15 cellular contexts compared by ENCODE assay signal in the genomic region with DNA sequence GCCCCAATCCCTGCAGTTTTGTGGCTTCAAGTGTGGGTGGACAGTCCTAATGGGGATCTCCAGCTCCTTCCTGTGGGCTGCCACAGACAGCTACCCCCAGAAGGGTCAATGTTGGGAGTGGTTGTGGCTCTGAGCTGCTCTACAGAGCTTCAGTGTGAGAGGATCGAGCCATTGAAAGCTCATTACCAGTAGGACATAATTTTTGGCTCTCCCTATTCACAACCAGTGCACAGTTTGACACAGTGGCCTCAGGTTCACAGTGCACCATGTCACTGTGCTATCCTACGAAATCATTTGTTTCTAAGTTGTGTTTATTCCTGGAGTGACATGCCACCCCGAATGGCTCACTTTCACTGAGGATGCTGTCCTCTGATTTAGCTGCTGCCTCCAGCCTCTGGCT. TPM values are rescaled to one million over a fixed set of nuclear protein-coding genes. Genes with fewer than 3 reads are reported as not detected.
A peak's percentile ranks its signal among the peaks of the same experiment; 100 is the strongest.
DNase-seq lines count a peak whose midpoint lies in the region; ATAC-seq and TF ChIP-seq lines count a peak whose summit lies in the region.
"Had no signal": no experiment of that assay in that cellular context is flagged by ENCODE, and none has a peak within 500 bp of the region (broad histone marks: within the 10 kb centered on the region; RNA-seq: fewer than 3 reads in every experiment).

No MANE protein-coding gene starts in this region.

- H3K4me1 Mint-ChIP-seq in activated naive CD4-positive, alpha-beta T cell treated with anti-CD3 and anti-CD28 coated beads, Interleukin-2, amount 50 U/mL, for 24 hours, result peaks cover 63% of the 10 kb centered on the region
- peaks cover 48% of the 10 kb centered on the region for H3K4me1 Mint-ChIP-seq in activated CD4-positive, alpha-beta memory T cell treated with anti-CD3 and anti-CD28 coated beads, Interleukin-2, amount 10 ng/mL, durations not matched to agents 7 days and 5 days
- peaks cover 35 to 38% of the 10 kb centered on the region in 2 donors for H3K4me1 Mint-ChIP-seq in immature natural killer cell
- H3K4me1 Mint-ChIP-seq in stimulated activated naive CD8-positive, alpha-beta T cell treated with anti-CD3 and anti-CD28 coated beads, Interleukin-15, amount 100 ng/mL, for 72 hours, result peaks cover 74% of the 10 kb centered on the region

- H3K27me3 Mint-ChIP-seq in activated naive CD4-positive, alpha-beta T cell treated with anti-CD3 and anti-CD28 coated beads, Interleukin-2, amount 50 U/mL, for 24 hours, result no peaks in the 10 kb centered on the region
- peaks cover 2% of the 10 kb centered on the region for H3K27me3 Mint-ChIP-seq in activated CD4-positive, alpha-beta memory T cell treated with anti-CD3 and anti-CD28 coated beads, Interleukin-2, amount 10 ng/mL, durations not matched to agents 7 days and 5 days
- no peaks in the 10 kb centered on the region for H3K27me3 Mint-ChIP-seq in immature natural killer cell (ENCODE audit: low read depth in 3 of 3)
- no peaks in the 10 kb centered on the region for H3K27me3 Mint-ChIP-seq in stimulated activated naive CD8-positive, alpha-beta T cell treated with anti-CD3 and anti-CD28 coated beads, Interleukin-15, amount 100 ng/mL, for 72 hours

- POLR2A ChIA-PET in activated CD4-positive, alpha-beta memory T cell treated with anti-CD3 and anti-CD28 coated beads, Interleukin-2, amount 10 ng/mL, durations not matched to agents 7 days and 5 days (lab: Charles Lee), result interaction anchor here (1.2 to 5.9 kb wide), 3 partner anchors 12 to 23 kb away, joined by 3 to 75 read pairs (median 54); a partner anchor contains a TSS
- POLR2A ChIA-PET in HEK293T (lab: Yijun Ruan, JAX), result interaction anchor here (0.9 to 1.5 kb wide), 3 partner anchors 11 to 23 kb away, joined by 3 to 4 read pairs (median 3); a partner anchor contains a TSS

- peak overlapping the region; percentile 52 for H3K4me3 Mint-ChIP-seq in activated naive CD4-positive, alpha-beta T cell treated with anti-CD3 and anti-CD28 coated beads, Interleukin-2, amount 50 U/mL, for 24 hours
- no peak overlapping the region for H3K4me3 Mint-ChIP-seq in activated CD4-positive, alpha-beta memory T cell treated with anti-CD3 and anti-CD28 coated beads, Interleukin-2, amount 10 ng/mL, durations not matched to agents 7 days and 5 days
- no peak overlapping the region for H3K4me3 Mint-ChIP-seq in immature natural killer cell
- peak overlapping the region; percentile 52 to 71 for H3K4me3 Mint-ChIP-seq in stimulated activated naive CD8-positive, alpha-beta T cell treated with anti-CD3 and anti-CD28 coated beads, Interleukin-15, amount 100 ng/mL, for 72 hours
- H3K4me3 Mint-ChIP-seq: HFFc6, WTC11 had no signal

- CTCF ChIA-PET in activated CD4-positive, alpha-beta memory T cell treated with anti-CD3 and anti-CD28 coated beads, Interleukin-2, amount 10 ng/mL, durations not matched to agents 7 days and 5 days (lab: Charles Lee), result interaction anchor here (1.7 to 4.5 kb wide), 7 partner anchors 9 to 128 kb away, joined by 5 to 66 read pairs (median 20); a partner anchor contains a TSS
- CTCF ChIA-PET in HEK293T (lab: Yijun Ruan, JAX), result interaction anchor here (0.6 to 1.8 kb wide), 5 partner anchors 16 to 127 kb away, joined by 3 to 5 read pairs (median 3); a partner anchor contains a TSS

- H3K27ac Mint-ChIP-seq in activated naive CD4-positive, alpha-beta T cell treated with anti-CD3 and anti-CD28 coated beads, Interleukin-2, amount 50 U/mL, for 24 hours, result peak overlapping the region; percentile 79
- peak overlapping the region; percentile 92 for H3K27ac Mint-ChIP-seq in activated CD4-positive, alpha-beta memory T cell treated with anti-CD3 and anti-CD28 coated beads, Interleukin-2, amount 10 ng/mL, durations not matched to agents 7 days and 5 days
- peak overlapping the region; percentile 19 to 91 (median 71) for H3K27ac Mint-ChIP-seq in immature natural killer cell
- peak overlapping the region; percentile 42 to 85 for H3K27ac Mint-ChIP-seq in stimulated activated naive CD8-positive, alpha-beta T cell treated with anti-CD3 and anti-CD28 coated beads, Interleukin-15, amount 100 ng/mL, for 72 hours
- H3K27ac Mint-ChIP-seq: HFFc6, WTC11 had no signal

- DNase-seq in activated naive CD4-positive, alpha-beta T cell (lab: John Stamatoyannopoulos, UW), result no peak
- no peak for DNase-seq in activated CD4-positive, alpha-beta memory T cell treated with anti-CD3 and anti-CD28 coated beads, Interleukin-2, amount 10 ng/mL, durations not matched to agents 7 days and 5 days
- DNase-seq in immature natural killer cell (no peak), NCI-H446 treated with DMSO at 0.1 percent for 48 hours (lab: John Stamatoyannopoulos, UW) (no peak), HEK293T (ENCODE audit: extremely low spot score) (no peak), kidney glomerular epithelial cell (lab: John Stamatoyannopoulos, UW) (no peak)
- no peak for DNase-seq in stimulated activated naive CD8-positive, alpha-beta T cell treated with anti-CD3 and anti-CD28 coated beads, Interleukin-15, amount 100 ng/mL, for 72 hours
- DNase-seq: anterior cingulate cortex, cerebellar nuclear complex, HFFc6, NCI-H146, NCI-H226, right cardiac atrium had no signal

- peaks cover 27% of the 10 kb centered on the region for H3K36me3 Mint-ChIP-seq in activated naive CD4-positive, alpha-beta T cell treated with anti-CD3 and anti-CD28 coated beads, Interleukin-2, amount 50 U/mL, for 24 hours
- peaks cover 55% of the 10 kb centered on the region for H3K36me3 Mint-ChIP-seq in activated CD4-positive, alpha-beta memory T cell treated with anti-CD3 and anti-CD28 coated beads, Interleukin-2, amount 10 ng/mL, durations not matched to agents 7 days and 5 days (ENCODE audit: low read depth)
- peaks cover 16 to 31% (median 27%) of the 10 kb centered on the region in 3 donors for H3K36me3 Mint-ChIP-seq in immature natural killer cell

- ATAC-seq in stimulated activated naive CD8-positive, alpha-beta T cell treated with anti-CD3 and anti-CD28 coated beads, Interleukin-15, amount 100 ng/mL, for 72 hours, result no peak
- ATAC-seq: WTC11 had no signal

- H3K9me3 Mint-ChIP-seq in activated naive CD4-positive, alpha-beta T cell treated with anti-CD3 and anti-CD28 coated beads, Interleukin-2, amount 50 U/mL, for 24 hours, result no peaks in the 10 kb centered on the region
- H3K9me3 Mint-ChIP-seq in activated CD4-positive, alpha-beta memory T cell treated with anti-CD3 and anti-CD28 coated beads, Interleukin-2, amount 10 ng/mL, durations not matched to agents 7 days and 5 days, result no peaks in the 10 kb centered on the region
- no peaks in the 10 kb centered on the region for H3K9me3 Mint-ChIP-seq in immature natural killer cell
- no peaks in the 10 kb centered on the region for H3K9me3 Mint-ChIP-seq in stimulated activated naive CD8-positive, alpha-beta T cell treated with anti-CD3 and anti-CD28 coated beads, Interleukin-15, amount 100 ng/mL, for 72 hours
- H3K9me3 Mint-ChIP-seq: HFFc6, WTC11 had no signal

TF ChIP-seq in HEK293T, 16 proteins besides CTCF, POLR2A, EP300 and RAD21:
- TF ChIP-seq ELF4 (IDR thresholded peaks at IDR 0.05), result no peak
- no peak for TF ChIP-seq SUZ12 (IDR thresholded peaks at IDR 0.05)
- no peak for TF ChIP-seq L3MBTL2 (conservative IDR thresholded peaks at IDR 0.05)
- no peak for TF ChIP-seq NFRKB (IDR thresholded peaks at IDR 0.05)
- TF ChIP-seq, protein P1, sequence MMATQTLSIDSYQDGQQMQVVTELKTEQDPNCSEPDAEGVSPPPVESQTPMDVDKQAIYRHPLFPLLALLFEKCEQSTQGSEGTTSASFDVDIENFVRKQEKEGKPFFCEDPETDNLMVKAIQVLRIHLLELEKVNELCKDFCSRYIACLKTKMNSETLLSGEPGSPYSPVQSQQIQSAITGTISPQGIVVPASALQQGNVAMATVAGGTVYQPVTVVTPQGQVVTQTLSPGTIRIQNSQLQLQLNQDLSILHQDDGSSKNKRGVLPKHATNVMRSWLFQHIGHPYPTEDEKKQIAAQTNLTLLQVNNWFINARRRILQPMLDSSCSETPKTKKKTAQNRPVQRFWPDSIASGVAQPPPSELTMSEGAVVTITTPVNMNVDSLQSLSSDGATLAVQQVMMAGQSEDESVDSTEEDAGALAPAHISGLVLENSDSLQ (IDR thresholded peaks at IDR 0.05), result no peak
- no peak for TF ChIP-seq LEF1 (IDR thresholded peaks at IDR 0.05; ENCODE audit: borderline replicate concordance)
- TF ChIP-seq FOXK2 (IDR thresholded peaks at IDR 0.05), result no peak
- TF ChIP-seq HDGF (IDR thresholded peaks at IDR 0.05; ENCODE audit: borderline replicate concordance), result no peak
- no peak for TF ChIP-seq SP1 (IDR thresholded peaks at IDR 0.05)
- no peak for TF ChIP-seq TARDBP (IDR thresholded peaks at IDR 0.05)
- no peak for TF ChIP-seq ARNT (IDR thresholded peaks at IDR 0.05)
- no peak for TF ChIP-seq CTBP1 (IDR thresholded peaks at IDR 0.05; ENCODE audit: borderline replicate concordance)
- TF ChIP-seq FOXM1 (IDR thresholded peaks at IDR 0.05; ENCODE audit: borderline replicate concordance), result no peak
- TF ChIP-seq BHLHE40 (IDR thresholded peaks at IDR 0.05; ENCODE audit: borderline replicate concordance), result no peak
- TF ChIP-seq FOXA1 (IDR thresholded peaks at IDR 0.05), result no peak
- TF ChIP-seq ZNF384 (IDR thresholded peaks at IDR 0.05), result no peak

RNA-seq across cellular contexts. Expression of a gene that starts 22.8 kb away (rescaled TPM):
- total RNA-seq in activated CD4-positive, alpha-beta memory T cell treated with anti-CD3 and anti-CD28 coated beads, Interleukin-2, amount 10 ng/mL, durations not matched to agents 7 days and 5 days, result 100 to 1,000 TPM; 600 to 613 TPM
- 1,000 to 10,000 TPM in 2 of 3 donors, 100 to 1,000 TPM in 1; 982 to 1,961 (median 1,202) TPM for polyA plus RNA-seq in immature natural killer cell

RNA-seq across cellular contexts. Expression of a gene that starts 56.9 kb away (rescaled TPM):
- 10 to 100 TPM; 34.7 to 34.9 TPM for total RNA-seq in activated CD4-positive, alpha-beta memory T cell treated with anti-CD3 and anti-CD28 coated beads, Interleukin-2, amount 10 ng/mL, durations not matched to agents 7 days and 5 days
- polyA plus RNA-seq in immature natural killer cell, result 10 to 100 TPM; 11.0 to 22.7 (median 12.6) TPM

Comparison
In these comparisons a context has a peak if more than half of its experiments do, and no peak if none do; other contexts are left out.
1. H3K4me3 Mint-ChIP-seq: peak in activated naive CD4-positive, alpha-beta T cell treated with anti-CD3 and anti-CD28 coated beads, Interleukin-2, amount 50 U/mL, for 24 hours (single experiment) and stimulated activated naive CD8-positive, alpha-beta T cell treated with anti-CD3 and anti-CD28 coated beads, Interleukin-15, amount 100 ng/mL, for 72 hours (2 of 2); none in activated CD4-positive, alpha-beta memory T cell treated with anti-CD3 and anti-CD28 coated beads, Interleukin-2, amount 10 ng/mL, durations not matched to agents 7 days and 5 days (single experiment) and immature natural killer cell (0 of 5).
2. Peak in every context shown above with its lines, with median percentiles within 50 percentile points of each other: H3K27ac Mint-ChIP-seq.